24 cellular contexts compared by ENCODE assay signal in the genomic region with DNA sequence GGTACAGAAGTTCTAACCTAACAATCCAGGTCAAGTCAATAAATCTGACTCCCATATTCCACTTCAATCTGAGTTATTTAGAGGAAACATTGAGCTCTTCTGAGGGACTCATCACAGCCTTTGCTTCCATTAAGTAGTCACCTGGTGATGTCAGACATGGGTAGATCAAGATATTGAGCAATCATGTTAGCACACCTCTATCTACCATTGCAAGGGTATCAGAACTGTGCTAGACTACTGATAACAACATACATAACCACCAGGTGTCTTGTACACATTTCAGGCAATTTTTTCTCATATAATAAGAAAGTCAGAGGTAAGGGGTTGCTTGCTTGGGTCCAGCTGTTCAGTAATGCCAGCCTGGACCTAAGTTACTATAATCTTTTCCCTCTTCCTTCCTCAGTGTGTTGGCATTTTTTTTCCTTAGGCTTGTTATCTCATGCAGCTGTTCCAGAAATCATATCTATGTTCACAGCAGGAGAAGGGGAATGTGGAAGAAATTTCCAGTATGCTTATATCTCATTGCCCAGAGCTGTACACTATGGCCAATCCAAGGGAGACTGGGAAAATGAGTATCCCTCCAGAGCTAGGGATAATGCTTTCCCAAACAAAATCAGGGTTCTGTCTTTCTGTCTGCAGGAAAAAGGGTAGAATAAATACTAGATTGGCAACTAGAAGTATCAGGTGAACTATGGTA. TPM values are rescaled to one million over a fixed set of nuclear protein-coding genes. Genes with fewer than 3 reads are reported as not detected.
"Had no signal": no experiment of that assay in that cellular context is flagged by ENCODE, and none has a peak within 500 bp of the region (broad histone marks: within the 10 kb centered on the region; RNA-seq: fewer than 3 reads in every experiment).

No MANE protein-coding gene starts in this region.

- H3K4me1 ChIP-seq: SJSA1 had no signal

- H3K27ac ChIP-seq: SJSA1, SK-N-MC had no signal

- DNase-seq: Karpas-422, KG1, MG63, NCI-H1092, NCI-H1105 treated with DMSO at 0.1 percent for 48 hours, NCI-H1417 treated with DMSO at 0.1 percent for 48 hours, NCI-H146, NCI-H1694 treated with DMSO at 0.1 percent for 48 hours, NCI-H1930, NCI-H2081 treated with DMSO at 0.1 percent for 48 hours, NCI-H2171, NCI-H226, NCI-H446, NCI-H510A, NCI-H524 treated with DMSO at 0.1 percent for 48 hours, NCI-H69, NCI-H774, Right ventricle myocardium superior, RPMI8226, SIG-M5 had no signal

- H3K4me3 ChIP-seq: MG63, SJSA1, SK-N-MC had no signal

- FAIRE-seq: RCC 7860 had no signal

- H3K36me3 ChIP-seq: MG63, SJSA1 had no signal

- H3K27me3 ChIP-seq: SJSA1 had no signal

- H3K9me3 ChIP-seq: MG63, SJSA1 had no signal

RNA-seq across cellular contexts. Expression of gene GRIK1, which starts 52.3 kb away (rescaled TPM):
- total RNA-seq: HT1080, Right ventricle myocardium superior, SJSA1 had no signal
